30 cellular contexts compared by ENCODE assay signal in the genomic region with DNA sequence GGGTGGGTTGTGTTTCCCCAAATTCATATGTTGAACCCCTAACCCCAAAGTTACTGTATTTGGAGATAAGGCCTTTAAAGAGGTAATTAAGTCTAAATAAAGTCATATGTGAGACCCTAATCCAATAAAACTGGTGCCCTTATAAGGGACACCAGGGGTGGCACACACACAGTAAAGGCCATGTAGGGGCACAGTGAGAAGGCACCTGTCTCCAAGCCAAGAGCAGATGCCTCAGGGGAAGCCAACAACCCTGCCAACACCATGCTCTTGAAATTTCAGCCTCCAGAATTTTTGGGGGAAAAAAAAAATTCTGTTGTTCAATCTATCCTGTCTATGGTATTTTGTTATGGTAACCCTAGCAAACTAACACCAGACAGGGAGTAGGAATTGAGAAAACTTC. TPM values are rescaled to one million over a fixed set of nuclear protein-coding genes. Genes with fewer than 3 reads are reported as not detected.
"Had no signal": no experiment of that assay in that cellular context is flagged by ENCODE, and none has a peak within 500 bp of the region (broad histone marks: within the 10 kb centered on the region; RNA-seq: fewer than 3 reads in every experiment).

No MANE protein-coding gene starts in this region.

- H3K36me3 ChIP-seq: brain microvascular endothelial cell, esophagus squamous epithelium, gastrocnemius medialis, neural progenitor cell, thyroid gland had no signal

- H3K27me3 ChIP-seq: brain microvascular endothelial cell, gastrocnemius medialis, thyroid gland had no signal

- H3K4me1 ChIP-seq: gastrocnemius medialis, neural progenitor cell, thyroid gland had no signal

- H3K27ac ChIP-seq: brain microvascular endothelial cell, esophagus squamous epithelium, neural progenitor cell, thyroid gland had no signal

- ATAC-seq: activated CD4-positive, alpha-beta T cell treated with anti-CD3 and anti-CD28 coated beads for 36 hours; activated naive CD4-positive, alpha-beta T cell treated with anti-CD3 and anti-CD28 coated beads, Interleukin-2, amount 50 U/mL, for 72 hours; activated T-helper 17 cell treated with anti-CD3 and anti-CD28 coated beads, Interleukin-2, amount 50 U/mL, for 72 hours; effector memory CD8-positive, alpha-beta T cell; gastrocnemius medialis; left lobe of liver had no signal

- H3K9me3 ChIP-seq: esophagus squamous epithelium, gastrocnemius medialis, thyroid gland had no signal

- H3K4me3 ChIP-seq: thyroid gland had no signal

- H3K4me3 Mint-ChIP-seq: activated B cell treated with CpG ODN at 0.5 μM for 24 hours; activated CD4-positive, alpha-beta T cell treated with anti-CD3 and anti-CD28 coated beads for 36 hours; activated T-cell treated with anti-CD3 and anti-CD28 coated beads, Interleukin-2, amount 50 U/mL, for 24 hours; effector memory CD8-positive, alpha-beta T cell; stimulated activated naive CD8-positive, alpha-beta T cell treated with anti-CD3 and anti-CD28 coated beads, Interleukin-15, Interleukin-2, amounts not matched to agents 100 ng/mL and 50 ng/mL, for 24 hours had no signal

- DNase-seq: activated B cell treated with CpG ODN at 0.5 μM for 24 hours; activated CD4-positive, alpha-beta T cell treated with anti-CD3 and anti-CD28 coated beads for 36 hours; activated CD4-positive, alpha-beta T cell treated with anti-CD3 and anti-CD28 coated beads, Interleukin-2, amount 50 U/mL, for 4 hours; activated CD8-positive, alpha-beta memory T cell treated with anti-CD3 and anti-CD28 coated beads for 24 hours; activated CD8-positive, alpha-beta memory T cell treated with anti-CD3 and anti-CD28 coated beads, Interleukin-2, amount 50 U/mL, for 4 hours; activated T-cell treated with anti-CD3 and anti-CD28 coated beads, Interleukin-2, amount 50 U/mL, for 24 hours; aorta; brain microvascular endothelial cell; central memory CD4-positive, alpha-beta T cell; dermis blood vessel endothelial cell; effector memory CD8-positive, alpha-beta T cell; esophagus squamous epithelium; gastrocnemius medialis; head of caudate nucleus; mammary epithelial cell; retina; stimulated activated CD4-positive, alpha-beta T cell treated with anti-CD3 and anti-CD28 coated beads, Interleukin-12 subunit alpha, Interleukin-12 subunit beta, amount 100 ng/mL, for 4 hours; stimulated activated CD4-positive, alpha-beta T cell treated with anti-CD3 and anti-CD28 coated beads, Interleukin-4, amount 100 ng/mL, for 4 hours; substantia nigra; T-helper 9 cell; thyroid gland had no signal

- H3K36me3 Mint-ChIP-seq: neural progenitor cell had no signal

- H3K9me3 Mint-ChIP-seq: activated B cell treated with CpG ODN at 0.5 μM for 24 hours; activated naive CD4-positive, alpha-beta T cell treated with anti-CD3 and anti-CD28 coated beads, Interleukin-2, amount 50 U/mL, for 72 hours; activated T-cell treated with anti-CD3 and anti-CD28 coated beads, Interleukin-2, amount 50 U/mL, for 24 hours; activated T-helper 17 cell treated with anti-CD3 and anti-CD28 coated beads, Interleukin-2, amount 50 U/mL, for 72 hours; effector memory CD8-positive, alpha-beta T cell; stimulated activated naive CD8-positive, alpha-beta T cell treated with anti-CD3 and anti-CD28 coated beads, Interleukin-15, Interleukin-2, amounts not matched to agents 100 ng/mL and 50 ng/mL, for 24 hours had no signal

- H3K27ac Mint-ChIP-seq: activated B cell treated with CpG ODN at 0.5 μM for 24 hours; activated CD4-positive, alpha-beta T cell treated with anti-CD3 and anti-CD28 coated beads for 36 hours; activated naive CD4-positive, alpha-beta T cell treated with anti-CD3 and anti-CD28 coated beads, Interleukin-2, amount 50 U/mL, for 72 hours; activated T-cell treated with anti-CD3 and anti-CD28 coated beads, Interleukin-2, amount 50 U/mL, for 24 hours; activated T-helper 17 cell treated with anti-CD3 and anti-CD28 coated beads, Interleukin-2, amount 50 U/mL, for 72 hours; effector memory CD8-positive, alpha-beta T cell; neural progenitor cell; stimulated activated naive CD8-positive, alpha-beta T cell treated with anti-CD3 and anti-CD28 coated beads, Interleukin-15, Interleukin-2, amounts not matched to agents 100 ng/mL and 50 ng/mL, for 24 hours had no signal

RNA-seq across cellular contexts. Expression of a gene that starts 1.5 kb away (rescaled TPM):
- total RNA-seq: activated B cell treated with CpG ODN at 0.5 μM for 24 hours; activated CD4-positive, alpha-beta T cell treated with anti-CD3 and anti-CD28 coated beads for 36 hours; activated naive CD4-positive, alpha-beta T cell treated with anti-CD3 and anti-CD28 coated beads, Interleukin-2, amount 50 U/mL, for 72 hours; activated T-helper 17 cell treated with anti-CD3 and anti-CD28 coated beads, Interleukin-2, amount 50 U/mL, for 72 hours; aorta; dermis blood vessel endothelial cell; esophagus squamous epithelium; gastrocnemius medialis; myocyte; omental fat pad; T-helper 1 cell treated with Interleukin-12 subunit alpha and Interleukin-12 subunit beta and Interleukin-4 antibody, amounts not matched to agents 30 ng/mL and 1 ng/mL, for 36 hours; thyroid gland; ureter had no signal
